10 cellular contexts compared by ENCODE assay signal in genomic region chr5:157520911-157521703, GRCh38. TPM values are rescaled to one million over a fixed set of nuclear protein-coding genes. Genes with fewer than 3 reads are reported as not detected.
A peak's percentile ranks its signal among the peaks of the same experiment; 100 is the strongest.
DNase-seq lines count a peak whose midpoint lies in the region; ATAC-seq and TF ChIP-seq lines count a peak whose summit lies in the region.
"Had no signal": no experiment of that assay in that cellular context is flagged by ENCODE, and none has a peak within 500 bp of the region (broad histone marks: within the 10 kb centered on the region; RNA-seq: fewer than 3 reads in every experiment).

No MANE protein-coding gene starts in this region.

- no peaks in the 10 kb centered on the region; the same call in 1 of the 2 replicates for H3K9me3 ChIP-seq in MG63
- H3K9me3 ChIP-seq in esophagus (ENCODE audit: control insufficient read depth in 2 of 2, insufficient read depth in 1 of 2, low read depth in 1 of 2, low read length in 1 of 2) = no peaks in the 10 kb centered on the region
- no peaks in the 10 kb centered on the region for H3K9me3 ChIP-seq in mesenchymal stem cell (ENCODE audit: control insufficient read depth, low read length)

- H2BK120ac ChIP-seq in mesenchymal stem cell (ENCODE audit: low read depth, low read length) = no peak overlapping the region

- H3K4me1 ChIP-seq in esophagus (ENCODE audit: control insufficient read depth in 2 of 2, insufficient read depth in 2 of 2, low read length in 1 of 2) (no peaks in the 10 kb centered on the region), mesenchymal stem cell (ENCODE audit: control insufficient read depth, insufficient read depth, low read depth, low read length) (peaks cover 16% of the 10 kb centered on the region)

- peak overlapping the region; percentile 8 for H2BK15ac ChIP-seq in mesenchymal stem cell (ENCODE audit: low read depth, poor library complexity, severe bottlenecking)

- H3K36me3 ChIP-seq in MG63 = peaks cover 23% of the 10 kb centered on the region
- H3K36me3 ChIP-seq in esophagus (ENCODE audit: control insufficient read depth in 2 of 2, insufficient read depth in 2 of 2, low read length in 1 of 2) = no peaks in the 10 kb centered on the region
- peaks cover 0 to 41% of the 10 kb centered on the region in 2 experiments for H3K36me3 ChIP-seq in mesenchymal stem cell (ENCODE audit: control insufficient read depth in 1 of 2, insufficient read depth in 2 of 2, low read depth in 1 of 2, low read length in 2 of 2)

- no peak overlapping the region for H4K91ac ChIP-seq in mesenchymal stem cell (ENCODE audit: low read length)

- in situ Hi-C loops in GM13976 (cut with MboI; ENCODE audit: low sequenced_read_pairs, unreplicated experiment) = no loop called here

- WGBS in esophagus, 2 donors = 72 to 79% methylated on average over 9 of the region's 9 CpGs
- 86% methylated on average over 9 of the region's 9 CpGs for WGBS in mesenchymal stem cell

- H3K4me3 ChIP-seq in MG63 (no peak overlapping the region), esophagus (ENCODE audit: low read depth in 1 of 2, low read length in 2 of 2) (no peak overlapping the region), mesenchymal stem cell (ENCODE audit: insufficient read depth in 1 of 2, low read depth in 1 of 2, low read length in 2 of 2) (no peak overlapping the region)

- peak overlapping the region; percentile 50 for H3K9ac ChIP-seq in mesenchymal stem cell (ENCODE audit: low read length)

- DNase-seq in AG08395 (ENCODE audit: low spot score) (peak; percentile 33), MG63 (peak; percentile 82), mesenchymal stem cell (peak; percentile 77), DMS 273 treated with DMSO at 0.1 percent for 48 hours (lab: John Stamatoyannopoulos, UW) (no peak), mucosa of gallbladder (ENCODE audit: low spot score) (no peak), GM13976 (ENCODE audit: low spot score) (no peak)
- DNase-seq: activated T-cell treated with anti-CD3 and anti-CD28 coated beads for 4 hours, NCI-H2029 treated with DMSO at 0.1 percent for 48 hours had no signal

- H3K27me3 ChIP-seq in MG63 = no peaks in the 10 kb centered on the region
- no peaks in the 10 kb centered on the region for H3K27me3 ChIP-seq in esophagus (ENCODE audit: control insufficient read depth in 1 of 2, insufficient read depth in 2 of 2, low read length in 2 of 2)
- H3K27me3 ChIP-seq in mesenchymal stem cell (ENCODE audit: control insufficient read depth in 1 of 2, insufficient read depth in 1 of 2, low read length in 2 of 2) = no peaks in the 10 kb centered on the region

- H3K79me1 ChIP-seq in mesenchymal stem cell (replicated peaks; ENCODE audit: low read length, poor library complexity, severe bottlenecking) = peaks cover 47% of the 10 kb centered on the region

- peak overlapping the region in 1 of 2 experiments; percentile 48 for H3K18ac ChIP-seq in mesenchymal stem cell (ENCODE audit: low read depth in 1 of 2, low read length in 2 of 2)

- H3K23ac ChIP-seq in mesenchymal stem cell (ENCODE audit: low read length in 2 of 2) = no peak overlapping the region

- no peak overlapping the region for H2AK5ac ChIP-seq in mesenchymal stem cell (ENCODE audit: low read length, severe bottlenecking)

- peak overlapping the region in 1 of 2 experiments; percentile 49 for H3K4ac ChIP-seq in mesenchymal stem cell (ENCODE audit: low read depth in 1 of 2, low read length in 2 of 2)

- H3K4me2 ChIP-seq in mesenchymal stem cell (ENCODE audit: low read length, poor library complexity, severe bottlenecking) = no peak overlapping the region

- no peak for TF ChIP-seq CTCF in GM13976 (IDR thresholded peaks at IDR 0.05; ENCODE audit: borderline replicate concordance, control extremely low read depth, extremely low read depth, insufficient read depth, missing control alignments)

- H2AFZ ChIP-seq in mesenchymal stem cell (ENCODE audit: low read depth, low read length) = no peak overlapping the region

- H2BK12ac ChIP-seq in mesenchymal stem cell (ENCODE audit: low read length in 2 of 2) = peak overlapping the region; percentile 14 to 18

- H3K14ac ChIP-seq in mesenchymal stem cell (ENCODE audit: low read length in 2 of 2) = peak overlapping the region in 1 of 2 experiments; percentile 11

- peak overlapping the region; percentile 10 to 34 for H3K27ac ChIP-seq in esophagus (ENCODE audit: low read depth in 2 of 2, low read length in 1 of 2)
- peak overlapping the region; percentile 3 for H3K27ac ChIP-seq in mesenchymal stem cell (ENCODE audit: low read length, poor library complexity, severe bottlenecking)

- H2BK5ac ChIP-seq in mesenchymal stem cell (ENCODE audit: low read depth, low read length, poor library complexity, severe bottlenecking) = no peak overlapping the region

- H4K8ac ChIP-seq in mesenchymal stem cell (ENCODE audit: low read length) = no peak overlapping the region

- ATAC-seq in HG02798 (IDR thresholded peaks at IDR 0.05; ENCODE audit: poor library complexity, unreplicated experiment) = no peak

RNA-seq across cellular contexts. Expression of gene ADAM19, which starts 54.5 kb away (rescaled TPM):
- total RNA-seq in MG63 (2014; rRNA removed; shearing (Covaris generic); ENCODE audit: low replicate concordance) = 10.6 and 16.4 TPM in 2 replicates
- polyA plus RNA-seq in esophagus = 1 to 10 TPM; 2.1 to 2.3 TPM
- polyA plus RNA-seq in mesenchymal stem cell (2013, experiment 1 of 2) = 57.9 TPM
- polyA plus RNA-seq in mesenchymal stem cell (2013, experiment 2 of 2) = 57.0 TPM
- total RNA-seq in mucosa of gallbladder = 22.1 TPM

Comparison
In these comparisons a context has a peak if more than half of its experiments do, and no peak if none do; other contexts are left out.
1. DNase-seq: peak in AG08395 (single experiment), MG63 (single experiment) and mesenchymal stem cell (single experiment); none in DMS 273 treated with DMSO at 0.1 percent for 48 hours (single experiment), mucosa of gallbladder (single experiment) and GM13976 (single experiment).